In the genomic region with DNA sequence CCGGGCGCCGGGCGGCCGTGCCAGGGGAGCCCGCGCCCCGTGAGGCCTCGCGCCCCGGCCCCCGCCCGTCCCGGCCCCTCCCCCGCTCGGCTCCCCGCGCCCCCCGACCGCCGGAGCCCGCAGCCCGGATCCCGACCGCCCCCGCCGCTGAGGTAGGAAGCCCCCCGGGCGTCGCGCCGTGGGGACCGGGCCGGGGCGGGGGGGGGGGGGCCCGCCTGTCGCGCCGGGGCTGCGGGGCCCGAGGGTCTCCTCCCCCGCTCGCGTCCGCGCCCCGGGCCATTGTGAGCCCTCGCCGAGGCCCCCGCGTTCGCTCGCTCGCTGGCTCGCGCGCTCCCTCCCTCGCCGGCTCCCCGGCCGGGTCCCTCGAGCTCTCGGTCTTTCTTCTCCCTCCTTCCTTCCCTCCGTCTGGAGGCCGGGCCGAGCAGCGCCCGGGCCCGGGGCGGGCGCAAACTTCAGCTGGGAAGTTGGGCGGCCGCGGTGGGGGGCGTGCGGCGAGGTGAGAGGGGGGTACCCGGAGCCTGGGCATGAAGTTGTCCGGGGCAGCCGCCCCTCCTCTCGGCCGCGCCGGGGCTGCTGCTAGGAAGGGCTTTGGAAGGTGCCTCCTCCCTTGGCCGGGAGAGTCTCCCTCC, we compare ENCODE assay signal across 8 cellular contexts. TPM values are rescaled to one million over a fixed set of nuclear protein-coding genes. Genes with fewer than 3 reads are reported as not detected.
DNase-seq lines count a peak whose midpoint lies in the region; ATAC-seq, FAIRE-seq and TF ChIP-seq lines count a peak whose summit lies in the region.

No MANE protein-coding gene starts in this region.

- in situ Hi-C loops in ACHN (cut with HindIII; ENCODE audit: low pct_ligation_motif_present, low pct_unique_long_range_greater_than_20kb, low sequenced_read_pairs) = no loop called here
- in situ Hi-C loops in mammary epithelial cell (cut with MboI; ENCODE audit: low sequenced_read_pairs in 2 of 2) = no loop called here

- POLR2A ChIA-PET in GM10248 (lab: Yijun Ruan, JAX) = no interaction called here

- H3K4me2 ChIP-seq in mammary epithelial cell (ENCODE audit: insufficient read depth, low read depth, low read length) = peak overlapping the region; percentile 94

- H3K27ac ChIP-seq in mammary epithelial cell (ENCODE audit: insufficient read depth, low read depth, low read length) = peak overlapping the region; percentile 29
- peak overlapping the region; percentile 15 to 63 for H3K27ac ChIP-seq in mucosa of rectum (ENCODE audit: low read depth in 2 of 2, low read length in 2 of 2)

- FAIRE-seq in frontal cortex (lab: Jason Lieb, UNC) = no peak

- CTCF ChIA-PET in mammary epithelial cell (lab: Charles Lee; ENCODE audit: low non-redundant PET) (interaction anchor here (0.6 to 1.0 kb wide), 2 partner anchors 27 to 232 kb away, joined by 3 to 9 read pairs; no protein-coding TSS in a partner anchor), GM10248 (lab: Yijun Ruan, JAX) (interaction anchor here (1.2 kb wide), 1 partner anchor 42 kb away, joined by 3 read pairs; no protein-coding TSS in a partner anchor)

- no peaks in the 10 kb centered on the region for H3K27me3 ChIP-seq in mammary epithelial cell (ENCODE audit: insufficient read depth, low read length)
- H3K27me3 ChIP-seq in mucosa of rectum (ENCODE audit: control insufficient read depth in 2 of 2, insufficient read depth in 2 of 2, low read length in 2 of 2) = peaks cover 8 to 20% of the 10 kb centered on the region in 2 donors

- H3K9ac ChIP-seq in mammary epithelial cell (ENCODE audit: insufficient read depth, low read length) (peak overlapping the region; percentile 49), mucosa of rectum (ENCODE audit: low read depth in 1 of 2, low read length in 2 of 2) (peak overlapping the region; percentile 24 to 51)

- WGBS in mammary epithelial cell (ENCODE audit: low coverage, missing lambda C conversion rate) = 4% methylated on average over 12 of the region's 85 CpGs

- peaks cover 50% of the 10 kb centered on the region for H3K79me2 ChIP-seq in mammary epithelial cell (ENCODE audit: insufficient read depth, low read length)

- TSS peak; percentile 21 for BruUV-seq in mammary epithelial cell (replicated peaks; lab: Mats Ljungman, UMichigan)

- H3K9me3 ChIP-seq in mammary epithelial cell (replicated peaks; ENCODE audit: insufficient read depth, low read length) (no peaks in the 10 kb centered on the region), mucosa of rectum (ENCODE audit: control insufficient read depth in 2 of 2, low read length in 2 of 2) (no peaks in the 10 kb centered on the region)

- dilution Hi-C loops in mammary epithelial cell (cut with HindIII; ENCODE audit: low sequenced_read_pairs) = loop anchor here (10.0 kb wide), 1 partner anchor 61 kb away; no protein-coding TSS in a partner anchor

- H2AFZ ChIP-seq in mammary epithelial cell (ENCODE audit: low read depth, low read length) = peak overlapping the region; percentile 51

- H3K4me1 ChIP-seq in mammary epithelial cell (ENCODE audit: insufficient read depth, low read length) = peaks cover 47% of the 10 kb centered on the region
- peaks cover 11 to 21% of the 10 kb centered on the region in 2 donors for H3K4me1 ChIP-seq in mucosa of rectum (ENCODE audit: control insufficient read depth in 2 of 2, insufficient read depth in 2 of 2, low read length in 2 of 2)

- TF ChIP-seq CTCF in HFF-Myc (IDR thresholded peaks at IDR 0.05; ENCODE audit: low read depth, low read length, missing control alignments) (no peak), mammary epithelial cell (conservative IDR thresholded peaks at IDR 0.05 in 1 of 2, IDR thresholded peaks at IDR 0.05 in 1 of 2; ENCODE audit: extremely low read depth in 1 of 2, insufficient read depth in 1 of 2, low read depth in 1 of 2, low read length in 2 of 2) (no peak), GM10248 (IDR thresholded peaks at IDR 0.05; ENCODE audit: control extremely low read depth, extremely low read depth, low read depth, missing control alignments) (no peak)

- ATAC-seq in HG03571 (IDR thresholded peaks at IDR 0.05; ENCODE audit: unreplicated experiment) = no peak

- H4K20me1 ChIP-seq in mammary epithelial cell (ENCODE audit: insufficient read depth, low read length) = no peaks in the 10 kb centered on the region

- DNase-seq in ACHN = peak; percentile 50
- no peak for DNase-seq in HFF-Myc (ENCODE audit: extremely low read depth, low read depth)
- DNase-seq in mammary epithelial cell = peak; percentile 28
- no peak for DNase-seq in frontal cortex (ENCODE audit: low spot score in 2 of 2)
- DNase-seq in NCI-H446 treated with DMSO at 0.1 percent for 48 hours (lab: John Stamatoyannopoulos, UW) = no peak
- no peak for DNase-seq in GM10248 (ENCODE audit: extremely low spot score)

- H3K36me3 ChIP-seq in mammary epithelial cell (ENCODE audit: insufficient read depth, low read length) (no peaks in the 10 kb centered on the region), mucosa of rectum (ENCODE audit: control insufficient read depth in 2 of 2, insufficient read depth in 2 of 2, low read length in 2 of 2) (no peaks in the 10 kb centered on the region)

- intact Hi-C loops in mammary epithelial cell (cut with micrococcal nuclease) = loop anchor here (2.0 kb wide), 2 partner anchors 27 to 35 kb away; partner anchors contain the start of gene PAM16

- H3K4me3 ChIP-seq in HFF-Myc (replicated peaks; ENCODE audit: low read depth, low read length) = peak overlapping the region; percentile 78
- H3K4me3 ChIP-seq in mammary epithelial cell (replicated peaks in 1 of 3; ENCODE audit: insufficient read depth in 1 of 3, low read depth in 2 of 3, low read length in 3 of 3) = peak overlapping the region; percentile 59 to 81 (median 64)
- H3K4me3 ChIP-seq in mucosa of rectum (ENCODE audit: low read length in 2 of 2) = peak overlapping the region; percentile 43 to 50

RNA-seq across cellular contexts. Expression of gene GLIS2, which starts 0.3 kb away (rescaled TPM):
- total RNA-seq in mammary epithelial cell (10 to 100 TPM in 1 of 2 donors, 1 to 10 TPM in 1; 3.3 to 13.5 TPM), frontal cortex (8.6 TPM)
- 3.6 TPM for polyA plus RNA-seq in mammary epithelial cell
- polyA minus RNA-seq in mammary epithelial cell = 10.4 TPM

RNA-seq across cellular contexts. Expression of gene PAM16, which starts 34.9 kb away (rescaled TPM):
- 10 to 100 TPM; 20.3 to 62.1 TPM for total RNA-seq in mammary epithelial cell
- 41.2 TPM for polyA plus RNA-seq in mammary epithelial cell
- polyA minus RNA-seq in mammary epithelial cell = 3.8 TPM
- total RNA-seq in frontal cortex = 28.5 TPM

RNA-seq across cellular contexts. Expression of gene TFAP4, which starts 43.4 kb away (rescaled TPM):
- total RNA-seq in mammary epithelial cell (10 to 100 TPM in 1 of 2 donors, 1 to 10 TPM in 1; 3.3 to 13.0 TPM), frontal cortex (14.7 TPM)
- 9.5 TPM for polyA plus RNA-seq in mammary epithelial cell
- polyA minus RNA-seq in mammary epithelial cell = 6.4 TPM

RNA-seq across cellular contexts. Expression of gene VASN, which starts 55.4 kb away (rescaled TPM):
- total RNA-seq in mammary epithelial cell (10 to 100 TPM in 1 of 2 donors, 1 to 10 TPM in 1; 5.0 to 25.5 TPM), frontal cortex (1.6 TPM)
- polyA plus RNA-seq in mammary epithelial cell = 1.9 TPM
- 0.67 TPM for polyA minus RNA-seq in mammary epithelial cell

Comparison
In these comparisons a context has a peak if more than half of its experiments do, and no peak if none do; other contexts are left out.
1. DNase-seq: peak in ACHN (single experiment) and mammary epithelial cell (single experiment); none in HFF-Myc (single experiment), frontal cortex (0 of 2), NCI-H446 treated with DMSO at 0.1 percent for 48 hours (single experiment) and GM10248 (single experiment).
2. Peak in every context shown above with its lines, with median percentiles within 50 percentile points of each other: H3K4me3 ChIP-seq.